Comparison of ENCODE assay signal across 11 cellular contexts in genomic region chr12:66899567-66899966, GRCh38.
"Had no signal": no experiment of that assay in that cellular context is flagged by ENCODE, and none has a peak within 500 bp of the region (broad histone marks: within the 10 kb centered on the region; RNA-seq: fewer than 3 reads in every experiment).

No MANE protein-coding gene starts in this region.

- H3K4me1 ChIP-seq: pancreas had no signal

- H3K36me3 ChIP-seq: cardiac muscle cell, pancreas, thyroid gland had no signal

- H3K27me3 Mint-ChIP-seq: stimulated activated naive CD8-positive, alpha-beta T cell treated with anti-CD3 and anti-CD28 coated beads, Interleukin-15, Interleukin-2, amounts not matched to agents 100 ng/mL and 50 ng/mL, for 24 hours had no signal

- H3K4me3 Mint-ChIP-seq: stimulated activated naive CD8-positive, alpha-beta T cell treated with anti-CD3 and anti-CD28 coated beads, Interleukin-15, Interleukin-2, amounts not matched to agents 100 ng/mL and 50 ng/mL, for 24 hours had no signal

- H3K9me3 ChIP-seq: pancreas, thyroid gland had no signal

- H3K9me3 Mint-ChIP-seq: stimulated activated naive CD8-positive, alpha-beta T cell treated with anti-CD3 and anti-CD28 coated beads, Interleukin-15, Interleukin-2, amounts not matched to agents 100 ng/mL and 50 ng/mL, for 24 hours had no signal

- H3K27ac ChIP-seq: cardiac muscle cell, pancreas, thyroid gland had no signal

- ATAC-seq: left ventricle myocardium superior had no signal

- DNase-seq: activated CD4-positive, alpha-beta T cell treated with anti-CD3 and anti-CD28 coated beads for 48 hours; activated CD8-positive, alpha-beta memory T cell treated with anti-CD3 and anti-CD28 coated beads for 24 hours; effector CD4-positive, alpha-beta T cell; left ventricle myocardium superior; mesendoderm; pancreas; stimulated activated CD4-positive, alpha-beta T cell treated with anti-CD3 and anti-CD28 coated beads, Interleukin-12 subunit alpha, Interleukin-12 subunit beta, amount 100 ng/mL, for 4 hours; T1000; thyroid gland had no signal

- H3K27me3 ChIP-seq: cardiac muscle cell, pancreas, thyroid gland had no signal

- H3K4me3 ChIP-seq: cardiac muscle cell, pancreas, thyroid gland had no signal
